In the genomic region with DNA sequence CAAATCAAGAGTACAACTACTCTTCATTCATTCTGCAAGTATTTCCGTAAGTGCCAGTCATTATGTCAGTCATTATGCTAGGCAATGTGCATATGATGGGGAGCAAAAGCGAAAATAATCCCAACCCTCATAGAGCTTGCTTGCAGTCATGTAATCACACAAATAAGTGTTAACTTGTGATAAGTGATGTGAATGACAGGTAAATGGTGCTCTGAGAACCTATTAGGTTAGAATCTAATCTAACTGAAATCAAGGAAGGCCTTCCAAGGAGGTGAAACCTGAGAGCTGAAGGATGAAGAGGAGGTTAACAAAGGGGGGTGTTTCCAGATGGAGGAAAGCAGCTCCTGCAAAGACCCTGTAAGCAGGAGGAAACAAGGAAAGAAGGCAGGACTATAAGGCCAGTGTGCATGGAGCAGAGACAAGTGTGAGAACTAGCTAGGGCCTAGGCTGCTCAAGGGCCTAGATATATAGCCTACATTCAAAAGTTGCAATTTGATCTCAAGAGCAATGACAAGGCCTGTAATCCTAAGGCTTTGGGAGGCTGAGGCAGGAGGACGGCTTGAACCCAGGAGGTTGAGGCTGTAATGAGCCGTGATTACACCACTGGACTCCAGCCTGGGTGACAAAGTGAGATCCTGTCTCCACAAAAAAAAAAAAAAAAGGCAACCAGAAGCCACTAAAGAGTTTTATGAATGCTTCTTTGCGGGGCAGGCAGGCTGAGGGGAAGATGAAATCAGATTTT, we compare ENCODE assay signal across 2 cellular contexts.
TF ChIP-seq lines count a peak whose summit lies in the region.

No MANE protein-coding gene starts in this region.

TF ChIP-seq in HEK293T, 16 proteins besides CTCF, POLR2A, EP300 and RAD21:
- TF ChIP-seq ARNT (IDR thresholded peaks at IDR 0.05) = no peak
- no peak for TF ChIP-seq BHLHE40 (IDR thresholded peaks at IDR 0.05; ENCODE audit: borderline replicate concordance)
- TF ChIP-seq FOXM1 (IDR thresholded peaks at IDR 0.05; ENCODE audit: borderline replicate concordance) = no peak
- no peak for TF ChIP-seq ZNF384 (IDR thresholded peaks at IDR 0.05)
- TF ChIP-seq, protein P1, sequence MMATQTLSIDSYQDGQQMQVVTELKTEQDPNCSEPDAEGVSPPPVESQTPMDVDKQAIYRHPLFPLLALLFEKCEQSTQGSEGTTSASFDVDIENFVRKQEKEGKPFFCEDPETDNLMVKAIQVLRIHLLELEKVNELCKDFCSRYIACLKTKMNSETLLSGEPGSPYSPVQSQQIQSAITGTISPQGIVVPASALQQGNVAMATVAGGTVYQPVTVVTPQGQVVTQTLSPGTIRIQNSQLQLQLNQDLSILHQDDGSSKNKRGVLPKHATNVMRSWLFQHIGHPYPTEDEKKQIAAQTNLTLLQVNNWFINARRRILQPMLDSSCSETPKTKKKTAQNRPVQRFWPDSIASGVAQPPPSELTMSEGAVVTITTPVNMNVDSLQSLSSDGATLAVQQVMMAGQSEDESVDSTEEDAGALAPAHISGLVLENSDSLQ (IDR thresholded peaks at IDR 0.05) = peak; percentile 61
- TF ChIP-seq FOXK2 (IDR thresholded peaks at IDR 0.05) = no peak

TF ChIP-seq in K562, 482 proteins besides CTCF, POLR2A, EP300 and RAD21:
- TF ChIP-seq HDAC2 (IDR thresholded peaks at IDR 0.05) (0 out of 2 replicates have a peak, but pooled peaks have one; percentile 19), ATF3 (IDR thresholded peaks at IDR 0.05) (no peak), ATF3 (CRISPR knock-in tag; conservative IDR thresholded peaks at IDR 0.05) (no peak), BCOR (IDR thresholded peaks at IDR 0.05) (0 out of 2 replicates have a peak, but pooled peaks have one; percentile 29), ZNF239 (CRISPR knock-in tag; IDR thresholded peaks at IDR 0.05) (peak; percentile 69), ZBTB9 (CRISPR knock-in tag; IDR thresholded peaks at IDR 0.05) (no peak), TGIF2 (CRISPR knock-in tag; IDR thresholded peaks at IDR 0.05) (no peak), MEIS2 (IDR thresholded peaks at IDR 0.05; ENCODE audit: partially characterized antibody) (peak; percentile 50)
- TF ChIP-seq, protein P1 (IDR thresholded peaks at IDR 0.05) = peak; percentile 61
- TF ChIP-seq, protein P2, sequence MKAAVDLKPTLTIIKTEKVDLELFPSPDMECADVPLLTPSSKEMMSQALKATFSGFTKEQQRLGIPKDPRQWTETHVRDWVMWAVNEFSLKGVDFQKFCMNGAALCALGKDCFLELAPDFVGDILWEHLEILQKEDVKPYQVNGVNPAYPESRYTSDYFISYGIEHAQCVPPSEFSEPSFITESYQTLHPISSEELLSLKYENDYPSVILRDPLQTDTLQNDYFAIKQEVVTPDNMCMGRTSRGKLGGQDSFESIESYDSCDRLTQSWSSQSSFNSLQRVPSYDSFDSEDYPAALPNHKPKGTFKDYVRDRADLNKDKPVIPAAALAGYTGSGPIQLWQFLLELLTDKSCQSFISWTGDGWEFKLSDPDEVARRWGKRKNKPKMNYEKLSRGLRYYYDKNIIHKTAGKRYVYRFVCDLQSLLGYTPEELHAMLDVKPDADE (conservative IDR thresholded peaks at IDR 0.05; ENCODE audit: control insufficient read depth, low read depth, low read length) = no peak
